16 cellular contexts compared by ENCODE assay signal in the genomic region with DNA sequence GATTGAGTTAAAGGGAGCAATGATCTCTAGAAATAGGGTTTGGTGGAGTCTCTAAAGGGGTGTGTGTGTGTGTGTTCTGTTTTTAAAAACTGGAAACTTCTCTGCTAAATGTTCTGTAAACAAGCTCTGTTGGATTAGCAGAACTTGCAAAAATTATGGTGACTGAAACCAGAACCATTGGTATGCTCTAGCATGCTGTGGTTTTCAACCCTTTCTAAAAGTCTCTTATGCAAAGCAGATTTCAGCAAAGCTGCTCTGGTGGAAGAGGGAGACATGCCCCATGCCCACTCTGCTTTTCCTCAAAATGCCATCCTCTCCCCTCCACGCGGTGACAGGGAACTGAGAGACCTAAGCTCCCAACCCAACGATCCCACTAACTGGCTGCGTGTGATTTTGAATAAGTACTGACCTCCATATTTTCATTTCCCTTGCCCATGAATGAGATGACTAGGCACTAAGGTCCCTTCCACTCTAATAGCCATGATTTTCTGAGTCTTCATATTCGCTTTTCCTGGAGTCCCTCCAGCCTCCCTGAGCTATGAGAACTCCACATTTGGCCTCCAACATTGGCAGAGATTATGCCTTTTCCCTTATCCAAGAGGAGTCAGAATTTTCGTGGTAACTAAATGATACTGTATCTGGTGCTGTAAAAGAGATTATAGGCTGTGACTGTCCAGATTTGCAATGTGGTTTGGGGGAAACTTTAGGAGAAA.
A peak's percentile ranks its signal among the peaks of the same experiment; 100 is the strongest.
DNase-seq lines count a peak whose midpoint lies in the region; ATAC-seq and TF ChIP-seq lines count a peak whose summit lies in the region.
"Had no signal": no experiment of that assay in that cellular context is flagged by ENCODE, and none has a peak within 500 bp of the region (broad histone marks: within the 10 kb centered on the region; RNA-seq: fewer than 3 reads in every experiment).

No MANE protein-coding gene starts in this region.

- H3K4me3 Mint-ChIP-seq in T-helper 2 cell treated with Interferon-gamma antibody and Interleukin-4, amounts not matched to agents 5 μg/mL and 100 μg/mL, for 36 hours: no peak overlapping the region
- H3K4me3 Mint-ChIP-seq: activated T-helper 17 cell treated with anti-CD3 and anti-CD28 coated beads, Interleukin-2, amount 50 U/mL, for 72 hours; naive thymus-derived CD8-positive, alpha-beta T cell; T-helper 17 cell had no signal

- no peaks in the 10 kb centered on the region for H3K9me3 ChIP-seq in gastroesophageal sphincter
- H3K9me3 ChIP-seq: BLaER1 treated with 17β-estradiol and CSF1 and Interleukin-3, amounts not matched to agents 10 nM and 100 nM; thyroid gland had no signal

- H3K27me3 ChIP-seq in gastroesophageal sphincter: no peaks in the 10 kb centered on the region
- H3K27me3 ChIP-seq: BLaER1 treated with 17β-estradiol and CSF1 and Interleukin-3, amounts not matched to agents 10 nM and 100 nM; thyroid gland had no signal

- no peak overlapping the region for H3K4me3 ChIP-seq in gastroesophageal sphincter
- H3K4me3 ChIP-seq: BLaER1 treated with 17β-estradiol and CSF1 and Interleukin-3, amounts not matched to agents 10 nM and 100 nM; coronary artery; thyroid gland had no signal

- no peaks in the 10 kb centered on the region for H3K4me1 ChIP-seq in gastroesophageal sphincter
- H3K4me1 ChIP-seq: BLaER1 treated with 17β-estradiol and CSF1 and Interleukin-3, amounts not matched to agents 10 nM and 100 nM had no signal

- H3K36me3 ChIP-seq in gastroesophageal sphincter: no peaks in the 10 kb centered on the region
- H3K36me3 ChIP-seq: BLaER1 treated with 17β-estradiol and CSF1 and Interleukin-3, amounts not matched to agents 10 nM and 100 nM; thyroid gland had no signal

- H3K27me3 Mint-ChIP-seq in T-helper 2 cell treated with Interferon-gamma antibody and Interleukin-4, amounts not matched to agents 5 μg/mL and 100 μg/mL, for 36 hours (ENCODE audit: low read depth): peaks cover 19% of the 10 kb centered on the region

- H3K27ac Mint-ChIP-seq in T-helper 2 cell treated with Interferon-gamma antibody and Interleukin-4, amounts not matched to agents 5 μg/mL and 100 μg/mL, for 36 hours: no peak overlapping the region
- H3K27ac Mint-ChIP-seq: activated T-helper 17 cell treated with anti-CD3 and anti-CD28 coated beads, Interleukin-2, amount 50 U/mL, for 72 hours; naive thymus-derived CD8-positive, alpha-beta T cell; T-helper 17 cell had no signal

- no peak overlapping the region for H3K27ac ChIP-seq in gastroesophageal sphincter
- H3K27ac ChIP-seq: BLaER1 treated with 17β-estradiol and CSF1 and Interleukin-3, amounts not matched to agents 10 nM and 100 nM; coronary artery; thyroid gland had no signal

- TF ChIP-seq EP300 in gastroesophageal sphincter (IDR thresholded peaks at IDR 0.05): no peak

- H3K36me3 Mint-ChIP-seq in T-helper 2 cell treated with Interferon-gamma antibody and Interleukin-4, amounts not matched to agents 5 μg/mL and 100 μg/mL, for 36 hours (ENCODE audit: low read depth): no peaks in the 10 kb centered on the region
- H3K36me3 Mint-ChIP-seq: naive thymus-derived CD8-positive, alpha-beta T cell had no signal

- 56 to 61% methylated on average over 3 to 6 of the region's 6 CpGs for WGBS in gastroesophageal sphincter (ENCODE audit: low coverage in 1 of 2), 2 donors

- no peak for TF ChIP-seq CTCF in gastroesophageal sphincter (IDR thresholded peaks at IDR 0.05)

- peaks cover 2% of the 10 kb centered on the region for H3K4me1 Mint-ChIP-seq in T-helper 2 cell treated with Interferon-gamma antibody and Interleukin-4, amounts not matched to agents 5 μg/mL and 100 μg/mL, for 36 hours (ENCODE audit: low read depth)
- H3K4me1 Mint-ChIP-seq: activated T-helper 17 cell treated with anti-CD3 and anti-CD28 coated beads, Interleukin-2, amount 50 U/mL, for 72 hours; naive thymus-derived CD8-positive, alpha-beta T cell; T-helper 17 cell had no signal

- no peaks in the 10 kb centered on the region for H3K9me3 Mint-ChIP-seq in T-helper 2 cell treated with Interferon-gamma antibody and Interleukin-4, amounts not matched to agents 5 μg/mL and 100 μg/mL, for 36 hours
- H3K9me3 Mint-ChIP-seq: activated T-helper 17 cell treated with anti-CD3 and anti-CD28 coated beads, Interleukin-2, amount 50 U/mL, for 72 hours; naive thymus-derived CD8-positive, alpha-beta T cell had no signal

- peak; percentile 54 for DNase-seq in amniotic epithelial cell (ENCODE audit: low read depth)
- no peak for DNase-seq in T-helper 2 cell treated with Interferon-gamma antibody and Interleukin-4, amounts not matched to agents 5 μg/mL and 100 μg/mL, for 36 hours (ENCODE audit: low spot score)
- no peak for DNase-seq in stimulated activated CD4-positive, alpha-beta T cell treated with anti-CD3 and anti-CD28 coated beads, Interleukin-12 subunit alpha, Interleukin-12 subunit beta, amount 100 ng/mL, for 4 hours
- no peak for DNase-seq in MV-4-11 (lab: John Stamatoyannopoulos, UW)
- DNase-seq: naive thymus-derived CD8-positive, alpha-beta T cell; NCI-H69; stimulated activated CD4-positive, alpha-beta T cell treated with anti-CD3 and anti-CD28 coated beads, Interleukin-4, amount 100 ng/mL, for 4 hours; T-helper 17 cell; thyroid gland had no signal

- ATAC-seq in GM18498 (IDR thresholded peaks at IDR 0.05; ENCODE audit: unreplicated experiment) (peak; percentile 94), GM21360 (IDR thresholded peaks at IDR 0.05; ENCODE audit: unreplicated experiment) (peak; percentile 71), HG03045 (IDR thresholded peaks at IDR 0.05; ENCODE audit: unreplicated experiment) (peak; percentile 94), gastroesophageal sphincter (no peak)
- ATAC-seq: activated T-helper 17 cell treated with anti-CD3 and anti-CD28 coated beads, Interleukin-2, amount 50 U/mL, for 72 hours; naive thymus-derived CD8-positive, alpha-beta T cell; T-helper 17 cell had no signal

- no peak for TF ChIP-seq POLR2A in gastroesophageal sphincter (IDR thresholded peaks at IDR 0.05)
